ENCODE assay signal across 14 cellular contexts in the genomic region with DNA sequence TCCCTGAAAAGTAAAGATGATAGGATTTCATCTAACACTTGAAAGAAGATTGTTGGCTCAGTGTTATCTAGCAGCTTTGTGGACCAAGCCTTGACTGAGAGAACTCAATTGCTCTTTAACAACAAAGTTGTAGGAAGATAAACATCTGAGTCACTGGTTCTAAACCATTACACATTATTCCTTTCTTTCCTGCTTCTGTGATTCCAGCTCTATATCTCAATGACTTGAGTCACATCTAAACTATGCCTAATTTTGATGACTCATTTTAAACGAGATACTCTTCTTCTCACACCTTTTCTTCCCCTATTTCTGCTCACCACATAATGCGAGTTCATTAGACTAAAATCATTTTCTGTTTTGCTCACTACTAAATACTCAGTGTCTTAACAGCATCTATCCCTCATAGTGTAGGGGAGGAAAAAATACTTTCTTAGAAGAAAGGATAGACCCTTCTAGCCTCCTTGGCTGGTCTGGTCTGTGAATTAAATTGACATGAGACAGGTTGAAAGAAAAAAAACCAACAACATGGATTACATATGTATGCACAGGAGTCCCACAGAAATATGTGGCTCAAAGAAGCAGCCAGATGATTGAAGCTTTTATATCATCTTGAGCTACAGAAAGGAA.
DNase-seq lines count a peak whose midpoint lies in the region; ATAC-seq, FAIRE-seq and TF ChIP-seq lines count a peak whose summit lies in the region.
"Had no signal": no experiment of that assay in that cellular context is flagged by ENCODE, and none has a peak within 500 bp of the region (broad histone marks: within the 10 kb centered on the region; RNA-seq: fewer than 3 reads in every experiment).

No MANE protein-coding gene starts in this region.

- no peaks in the 10 kb centered on the region for H3K36me3 Mint-ChIP-seq in natural killer cell treated with Interleukin-12 subunit alpha and Interleukin-12 subunit beta and Interleukin-15 and Interleukin-18, amount 100 ng/mL, for 72 hours
- H3K36me3 Mint-ChIP-seq: immature natural killer cell; naive thymus-derived CD4-positive, alpha-beta T cell had no signal

- DNase-seq in HS-5 (ENCODE audit: low read depth) (peak; percentile 63), SW480 (ENCODE audit: low spot score) (peak; percentile 6), fibroblast of villous mesenchyme (ENCODE audit: low read depth) (peak; percentile 38), small intestine (peak; percentile 16)
- DNase-seq in activated effector memory CD4-positive, alpha-beta T cell treated with anti-CD3 and anti-CD28 coated beads, Interleukin-2, amount 50 U/mL, for 16 hours, result no peak
- DNase-seq in activated CD4-positive, alpha-beta T cell treated with anti-CD3 and anti-CD28 coated beads for 48 hours, result no peak
- DNase-seq in natural killer cell treated with Interleukin-12 subunit alpha and Interleukin-12 subunit beta and Interleukin-15 and Interleukin-18, amount 100 ng/mL, for 72 hours (ENCODE audit: low spot score), result no peak
- DNase-seq: activated CD4-positive, alpha-beta T cell treated with anti-CD3 and anti-CD28 coated beads, Interleukin-2, amount 10 ng/mL, durations not matched to agents 24 days and 14 days; esophagus squamous epithelium; immature natural killer cell; naive thymus-derived CD4-positive, alpha-beta T cell; NCI-H82; tibial artery had no signal

- H3K9me3 Mint-ChIP-seq in natural killer cell treated with Interleukin-12 subunit alpha and Interleukin-12 subunit beta and Interleukin-15 and Interleukin-18, amount 100 ng/mL, for 72 hours, result peaks cover 8% of the 10 kb centered on the region
- H3K9me3 Mint-ChIP-seq: activated CD4-positive, alpha-beta T cell treated with anti-CD3 and anti-CD28 coated beads, Interleukin-2, amount 10 ng/mL, durations not matched to agents 24 days and 14 days had no signal

- no peaks in the 10 kb centered on the region for H3K27me3 Mint-ChIP-seq in natural killer cell treated with Interleukin-12 subunit alpha and Interleukin-12 subunit beta and Interleukin-15 and Interleukin-18, amount 100 ng/mL, for 72 hours
- H3K27me3 Mint-ChIP-seq: activated CD4-positive, alpha-beta T cell treated with anti-CD3 and anti-CD28 coated beads, Interleukin-2, amount 10 ng/mL, durations not matched to agents 24 days and 14 days had no signal

- H3K4me1 Mint-ChIP-seq in natural killer cell treated with Interleukin-12 subunit alpha and Interleukin-12 subunit beta and Interleukin-15 and Interleukin-18, amount 100 ng/mL, for 72 hours (ENCODE audit: low read depth in 2 of 2), result no peaks in the 10 kb centered on the region
- H3K4me1 Mint-ChIP-seq: activated CD4-positive, alpha-beta T cell treated with anti-CD3 and anti-CD28 coated beads, Interleukin-2, amount 10 ng/mL, durations not matched to agents 24 days and 14 days; immature natural killer cell; naive thymus-derived CD4-positive, alpha-beta T cell had no signal

- no peaks in the 10 kb centered on the region for H3K9me3 ChIP-seq in small intestine (ENCODE audit: control insufficient read depth, low read depth)
- H3K9me3 ChIP-seq: esophagus squamous epithelium, tibial artery had no signal

- no peaks in the 10 kb centered on the region for H3K36me3 ChIP-seq in small intestine (ENCODE audit: control insufficient read depth in 2 of 2, insufficient read depth in 2 of 2, low read length in 2 of 2)
- H3K36me3 ChIP-seq: esophagus squamous epithelium, tibial artery had no signal

- H3K27me3 ChIP-seq in small intestine (ENCODE audit: control insufficient read depth in 2 of 2, insufficient read depth in 2 of 2, low read length in 2 of 2), result no peaks in the 10 kb centered on the region
- H3K27me3 ChIP-seq: esophagus squamous epithelium, tibial artery had no signal

- no peak for ATAC-seq in natural killer cell treated with Interleukin-12 subunit alpha and Interleukin-12 subunit beta and Interleukin-15 and Interleukin-18, amount 100 ng/mL, for 72 hours
- ATAC-seq: naive thymus-derived CD4-positive, alpha-beta T cell had no signal

- no peaks in the 10 kb centered on the region for H3K4me1 ChIP-seq in small intestine (ENCODE audit: control insufficient read depth in 2 of 2, insufficient read depth in 1 of 2, low read depth in 1 of 2, low read length in 1 of 2)
- H3K4me1 ChIP-seq: esophagus squamous epithelium, tibial artery had no signal

- H3K4me3 ChIP-seq in fibroblast of villous mesenchyme (ENCODE audit: low read depth, low read length) (no peak overlapping the region), small intestine (ENCODE audit: low read depth in 1 of 2, low read length in 2 of 2) (no peak overlapping the region)
- H3K4me3 ChIP-seq: esophagus squamous epithelium, tibial artery had no signal

- WGBS in small intestine, 3 donors, result 27 to 55% (median 35%) methylated on average over 2 of the region's 2 CpGs

- no peak overlapping the region for H3K27ac ChIP-seq in small intestine (ENCODE audit: low read depth in 1 of 2, low read length in 1 of 2)
- H3K27ac ChIP-seq: esophagus squamous epithelium, tibial artery had no signal

- FAIRE-seq in small intestine (lab: Jason Lieb, UNC), result no peak
- FAIRE-seq: H1 had no signal

- no peak for TF ChIP-seq CTCF in fibroblast of villous mesenchyme (IDR thresholded peaks at IDR 0.05; ENCODE audit: insufficient read depth, low read depth, low read length)

- no peak overlapping the region for H3K27ac Mint-ChIP-seq in natural killer cell treated with Interleukin-12 subunit alpha and Interleukin-12 subunit beta and Interleukin-15 and Interleukin-18, amount 100 ng/mL, for 72 hours
- H3K27ac Mint-ChIP-seq: activated CD4-positive, alpha-beta T cell treated with anti-CD3 and anti-CD28 coated beads, Interleukin-2, amount 10 ng/mL, durations not matched to agents 24 days and 14 days; immature natural killer cell; naive thymus-derived CD4-positive, alpha-beta T cell had no signal

- H3K4me3 Mint-ChIP-seq in natural killer cell treated with Interleukin-12 subunit alpha and Interleukin-12 subunit beta and Interleukin-15 and Interleukin-18, amount 100 ng/mL, for 72 hours, result no peak overlapping the region
- H3K4me3 Mint-ChIP-seq: activated CD4-positive, alpha-beta T cell treated with anti-CD3 and anti-CD28 coated beads, Interleukin-2, amount 10 ng/mL, durations not matched to agents 24 days and 14 days; immature natural killer cell; naive thymus-derived CD4-positive, alpha-beta T cell had no signal

Comparison
In these comparisons a context has a peak if more than half of its experiments do, and no peak if none do; other contexts are left out.
1. DNase-seq: peak in HS-5 (single experiment), SW480 (single experiment), fibroblast of villous mesenchyme (single experiment) and small intestine (single experiment); none in activated effector memory CD4-positive, alpha-beta T cell treated with anti-CD3 and anti-CD28 coated beads, Interleukin-2, amount 50 U/mL, for 16 hours (single experiment), activated CD4-positive, alpha-beta T cell treated with anti-CD3 and anti-CD28 coated beads for 48 hours (single experiment) and natural killer cell treated with Interleukin-12 subunit alpha and Interleukin-12 subunit beta and Interleukin-15 and Interleukin-18, amount 100 ng/mL, for 72 hours (single experiment).